1 cellular context compared by ENCODE assay signal in the genomic region with DNA sequence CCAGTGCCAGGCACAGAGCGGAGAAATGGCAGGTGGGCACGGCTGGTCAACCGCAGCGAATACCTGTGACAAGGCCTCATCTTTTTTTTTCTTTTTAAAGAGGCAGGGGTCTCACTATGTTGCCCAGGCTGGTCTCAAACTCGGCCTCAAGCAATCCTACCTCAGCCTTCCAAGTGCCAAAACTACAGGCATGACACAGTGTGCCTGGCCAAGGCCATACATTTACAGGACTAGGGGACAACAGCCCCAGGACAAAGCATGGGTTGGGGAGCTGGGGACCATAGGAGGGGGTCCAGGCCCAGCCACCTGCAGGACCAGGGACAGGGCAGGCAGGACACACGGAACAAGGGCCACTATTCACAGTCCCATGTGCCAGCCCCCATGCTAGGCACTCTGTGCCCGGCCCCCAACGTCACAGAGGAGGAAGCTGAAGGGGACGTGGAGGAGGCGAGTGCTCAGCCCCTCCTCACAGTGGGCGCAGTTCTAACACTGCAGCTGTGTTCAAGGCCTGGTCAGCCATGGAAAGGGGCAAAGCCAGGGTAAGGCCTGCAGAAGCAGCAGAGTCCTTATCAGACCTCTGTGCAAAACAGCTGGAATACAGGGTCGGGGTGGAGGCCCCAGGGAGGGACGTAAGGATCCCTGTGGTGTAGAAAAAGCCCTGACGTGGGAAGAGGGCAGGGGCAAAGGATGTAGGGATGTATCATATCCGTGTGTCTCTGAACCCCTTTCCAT.
TF ChIP-seq lines count a peak whose summit lies in the region.

No MANE protein-coding gene starts in this region.

TF ChIP-seq in K562, 482 proteins besides CTCF, POLR2A, EP300 and RAD21:
- TF ChIP-seq ZNF224 (CRISPR knock-in tag; IDR thresholded peaks at IDR 0.05): no peak
- TF ChIP-seq SRSF9 (IDR thresholded peaks at IDR 0.05; ENCODE audit: borderline replicate concordance, low read depth, low read length): no peak
- no peak for TF ChIP-seq SRF (CRISPR knock-in tag; IDR thresholded peaks at IDR 0.05)
- TF ChIP-seq ADNP (tag; IDR thresholded peaks at IDR 0.05): no peak
- TF ChIP-seq ZNF444 (CRISPR knock-in tag; IDR thresholded peaks at IDR 0.05): no peak
- TF ChIP-seq TCF3 (CRISPR knock-in tag; IDR thresholded peaks at IDR 0.05): peak; percentile 22; the same call in 1 of the 2 replicates
- TF ChIP-seq KLF16 (IDR thresholded peaks at IDR 0.05): no peak
- TF ChIP-seq PPARD (CRISPR knock-in tag; IDR thresholded peaks at IDR 0.05): no peak
- TF ChIP-seq, protein P1, sequence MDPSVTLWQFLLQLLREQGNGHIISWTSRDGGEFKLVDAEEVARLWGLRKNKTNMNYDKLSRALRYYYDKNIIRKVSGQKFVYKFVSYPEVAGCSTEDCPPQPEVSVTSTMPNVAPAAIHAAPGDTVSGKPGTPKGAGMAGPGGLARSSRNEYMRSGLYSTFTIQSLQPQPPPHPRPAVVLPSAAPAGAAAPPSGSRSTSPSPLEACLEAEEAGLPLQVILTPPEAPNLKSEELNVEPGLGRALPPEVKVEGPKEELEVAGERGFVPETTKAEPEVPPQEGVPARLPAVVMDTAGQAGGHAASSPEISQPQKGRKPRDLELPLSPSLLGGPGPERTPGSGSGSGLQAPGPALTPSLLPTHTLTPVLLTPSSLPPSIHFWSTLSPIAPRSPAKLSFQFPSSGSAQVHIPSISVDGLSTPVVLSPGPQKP (CRISPR knock-in tag; IDR thresholded peaks at IDR 0.05): no peak
- no peak for TF ChIP-seq SIX5 (IDR thresholded peaks at IDR 0.05; ENCODE audit: borderline replicate concordance in 1 of 2, insufficient read depth in 1 of 2, low read depth in 1 of 2, low read length in 2 of 2)
- peak; percentile 37; the same call in 1 of the 2 replicates for TF ChIP-seq ZBTB7A (IDR thresholded peaks at IDR 0.05; ENCODE audit: borderline replicate concordance, control insufficient read depth, low read depth, low read length)
- no peak for TF ChIP-seq TBP (optimal IDR thresholded peaks at IDR 0.05; ENCODE audit: low read depth, low read length)
- TF ChIP-seq, protein P2, sequence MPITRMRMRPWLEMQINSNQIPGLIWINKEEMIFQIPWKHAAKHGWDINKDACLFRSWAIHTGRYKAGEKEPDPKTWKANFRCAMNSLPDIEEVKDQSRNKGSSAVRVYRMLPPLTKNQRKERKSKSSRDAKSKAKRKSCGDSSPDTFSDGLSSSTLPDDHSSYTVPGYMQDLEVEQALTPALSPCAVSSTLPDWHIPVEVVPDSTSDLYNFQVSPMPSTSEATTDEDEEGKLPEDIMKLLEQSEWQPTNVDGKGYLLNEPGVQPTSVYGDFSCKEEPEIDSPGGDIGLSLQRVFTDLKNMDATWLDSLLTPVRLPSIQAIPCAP (CRISPR knock-in tag; IDR thresholded peaks at IDR 0.05; ENCODE audit: borderline replicate concordance): no peak
- no peak for TF ChIP-seq MAFG (tag; conservative IDR thresholded peaks at IDR 0.05)
- TF ChIP-seq, protein P3, sequence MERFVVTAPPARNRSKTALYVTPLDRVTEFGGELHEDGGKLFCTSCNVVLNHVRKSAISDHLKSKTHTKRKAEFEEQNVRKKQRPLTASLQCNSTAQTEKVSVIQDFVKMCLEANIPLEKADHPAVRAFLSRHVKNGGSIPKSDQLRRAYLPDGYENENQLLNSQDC (CRISPR knock-in tag; IDR thresholded peaks at IDR 0.05): no peak
- TF ChIP-seq ZNF197 (CRISPR knock-in tag; IDR thresholded peaks at IDR 0.05; ENCODE audit: low read depth): no peak
- TF ChIP-seq, protein P4, sequence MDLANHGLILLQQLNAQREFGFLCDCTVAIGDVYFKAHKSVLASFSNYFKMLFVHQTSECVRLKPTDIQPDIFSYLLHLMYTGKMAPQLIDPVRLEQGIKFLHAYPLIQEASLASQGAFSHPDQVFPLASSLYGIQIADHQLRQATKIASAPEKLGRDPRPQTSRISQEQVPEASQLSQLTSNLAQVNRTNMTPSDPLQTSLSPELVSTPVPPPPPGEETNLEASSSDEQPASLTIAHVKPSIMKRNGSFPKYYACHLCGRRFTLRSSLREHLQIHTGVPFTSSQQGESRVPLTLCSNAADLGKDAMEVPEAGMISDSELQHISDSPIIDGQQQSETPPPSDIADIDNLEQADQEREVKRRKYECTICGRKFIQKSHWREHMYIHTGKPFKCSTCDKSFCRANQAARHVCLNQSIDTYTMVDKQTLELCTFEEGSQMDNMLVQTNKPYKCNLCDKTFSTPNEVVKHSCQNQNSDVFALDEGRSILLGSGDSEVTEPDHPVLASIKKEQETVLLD (IDR thresholded peaks at IDR 0.05): no peak
- TF ChIP-seq CCAR2 (IDR thresholded peaks at IDR 0.05; ENCODE audit: low read depth, low read length): no peak
- TF ChIP-seq, protein P5, sequence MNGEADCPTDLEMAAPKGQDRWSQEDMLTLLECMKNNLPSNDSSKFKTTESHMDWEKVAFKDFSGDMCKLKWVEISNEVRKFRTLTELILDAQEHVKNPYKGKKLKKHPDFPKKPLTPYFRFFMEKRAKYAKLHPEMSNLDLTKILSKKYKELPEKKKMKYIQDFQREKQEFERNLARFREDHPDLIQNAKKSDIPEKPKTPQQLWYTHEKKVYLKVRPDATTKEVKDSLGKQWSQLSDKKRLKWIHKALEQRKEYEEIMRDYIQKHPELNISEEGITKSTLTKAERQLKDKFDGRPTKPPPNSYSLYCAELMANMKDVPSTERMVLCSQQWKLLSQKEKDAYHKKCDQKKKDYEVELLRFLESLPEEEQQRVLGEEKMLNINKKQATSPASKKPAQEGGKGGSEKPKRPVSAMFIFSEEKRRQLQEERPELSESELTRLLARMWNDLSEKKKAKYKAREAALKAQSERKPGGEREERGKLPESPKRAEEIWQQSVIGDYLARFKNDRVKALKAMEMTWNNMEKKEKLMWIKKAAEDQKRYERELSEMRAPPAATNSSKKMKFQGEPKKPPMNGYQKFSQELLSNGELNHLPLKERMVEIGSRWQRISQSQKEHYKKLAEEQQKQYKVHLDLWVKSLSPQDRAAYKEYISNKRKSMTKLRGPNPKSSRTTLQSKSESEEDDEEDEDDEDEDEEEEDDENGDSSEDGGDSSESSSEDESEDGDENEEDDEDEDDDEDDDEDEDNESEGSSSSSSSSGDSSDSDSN (IDR thresholded peaks at IDR 0.05; ENCODE audit: borderline replicate concordance in 1 of 2, low read depth in 2 of 2, low read length in 2 of 2): no peak
- TF ChIP-seq ZNF263 (CRISPR knock-in tag; IDR thresholded peaks at IDR 0.05; ENCODE audit: borderline replicate concordance): no peak
- TF ChIP-seq GABPA (tag; conservative IDR thresholded peaks at IDR 0.05; ENCODE audit: low read depth): no peak
- TF ChIP-seq BRF1 (IDR thresholded peaks at IDR 0.05; ENCODE audit: borderline replicate concordance, extremely low read depth, insufficient read length): no peak
- TF ChIP-seq RBM25 (IDR thresholded peaks at IDR 0.05; ENCODE audit: low read depth, low read length, severe bottlenecking): no peak
- no peak for TF ChIP-seq BCL6 (CRISPR knock-in tag; IDR thresholded peaks at IDR 0.05)
- TF ChIP-seq ZZZ3 (IDR thresholded peaks at IDR 0.05): no peak
- peak; percentile 15; the same call in 1 of the 2 replicates for TF ChIP-seq CBFA2T3 (IDR thresholded peaks at IDR 0.05)
- TF ChIP-seq, protein P6, sequence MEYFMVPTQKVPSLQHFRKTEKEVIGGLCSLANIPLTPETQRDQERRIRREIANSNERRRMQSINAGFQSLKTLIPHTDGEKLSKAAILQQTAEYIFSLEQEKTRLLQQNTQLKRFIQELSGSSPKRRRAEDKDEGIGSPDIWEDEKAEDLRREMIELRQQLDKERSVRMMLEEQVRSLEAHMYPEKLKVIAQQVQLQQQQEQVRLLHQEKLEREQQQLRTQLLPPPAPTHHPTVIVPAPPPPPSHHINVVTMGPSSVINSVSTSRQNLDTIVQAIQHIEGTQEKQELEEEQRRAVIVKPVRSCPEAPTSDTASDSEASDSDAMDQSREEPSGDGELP (CRISPR knock-in tag; IDR thresholded peaks at IDR 0.05; ENCODE audit: borderline replicate concordance): peak; percentile 88
- TF ChIP-seq MEIS2 (IDR thresholded peaks at IDR 0.05; ENCODE audit: partially characterized antibody): no peak
- TF ChIP-seq ZNF77 (CRISPR knock-in tag; IDR thresholded peaks at IDR 0.05): no peak
